15 cellular contexts compared by ENCODE assay signal in genomic region chr18:78978336-78979057, GRCh38. TPM values are rescaled to one million over a fixed set of nuclear protein-coding genes. Genes with fewer than 3 reads are reported as not detected.
DNase-seq lines count a peak whose midpoint lies in the region; ATAC-seq, FAIRE-seq and TF ChIP-seq lines count a peak whose summit lies in the region.
"Had no signal": no experiment of that assay in that cellular context is flagged by ENCODE, and none has a peak within 500 bp of the region (broad histone marks: within the 10 kb centered on the region; RNA-seq: fewer than 3 reads in every experiment).

No MANE protein-coding gene starts in this region.

- peaks cover 6% of the 10 kb centered on the region for H3K4me1 Mint-ChIP-seq in central memory CD8-positive, alpha-beta T cell
- H3K4me1 Mint-ChIP-seq in type B pancreatic cell (ENCODE audit: unreplicated experiment) (peaks cover 8% of the 10 kb centered on the region), Calu3 (ENCODE audit: low read depth, unreplicated experiment) (no peaks in the 10 kb centered on the region)

- peak overlapping the region; percentile 81 for H3K56ac ChIP-seq in mesendoderm (ENCODE audit: low read length)

- no peak overlapping the region for H4K8ac ChIP-seq in mesendoderm (ENCODE audit: low read depth, low read length)

- H3K79me1 ChIP-seq in mesendoderm (ENCODE audit: low read length), result no peaks in the 10 kb centered on the region

- TF ChIP-seq CTCF in type B pancreatic cell (conservative IDR thresholded peaks at IDR 0.05) (no peak), Calu3 (IDR thresholded peaks at IDR 0.05; ENCODE audit: unreplicated experiment) (no peak)

- peak overlapping the region; percentile 54 for H3K9ac ChIP-seq in mesendoderm (ENCODE audit: low read length)
- H3K9ac ChIP-seq: BLaER1 treated with 17β-estradiol and CSF1 and Interleukin-3, amounts not matched to agents 10 nM and 100 nM; parathyroid adenoma had no signal

- ATAC-seq in left cardiac atrium, result peak; percentile 32 to 50
- no peak for ATAC-seq in Right ventricle myocardium inferior
- ATAC-seq in central memory CD8-positive, alpha-beta T cell (replicated peaks; ENCODE audit: extremely low read depth, poor library complexity, severe bottlenecking), result no peak

- no peak overlapping the region for H2BK15ac ChIP-seq in mesendoderm (replicated peaks; ENCODE audit: low read depth)

- peak overlapping the region; percentile 11 for H3K4me3 Mint-ChIP-seq in central memory CD8-positive, alpha-beta T cell
- H3K4me3 Mint-ChIP-seq in type B pancreatic cell, result peak overlapping the region; percentile 80
- no peak overlapping the region for H3K4me3 Mint-ChIP-seq in Calu3 (ENCODE audit: low read depth, unreplicated experiment)

- no peak overlapping the region for H3K27ac ChIP-seq in mesendoderm (ENCODE audit: low read depth, low read length)
- H3K27ac ChIP-seq: BLaER1 treated with 17β-estradiol and CSF1 and Interleukin-3, amounts not matched to agents 10 nM and 100 nM; HL-60; parathyroid adenoma; uterus had no signal

- H2BK120ac ChIP-seq in mesendoderm (ENCODE audit: low read depth, low read length), result no peak overlapping the region

- CTCF ChIA-PET in Calu3 (lab: Charles Lee), result no interaction called here

- no peak overlapping the region for H4K5ac ChIP-seq in mesendoderm (ENCODE audit: low read length)

- peaks cover 20% of the 10 kb centered on the region for H3K79me2 ChIP-seq in mesendoderm (ENCODE audit: control insufficient read depth, insufficient read depth, low read length)
- H3K79me2 ChIP-seq: parathyroid adenoma had no signal

- H3K4me2 ChIP-seq in mesendoderm (ENCODE audit: low read length), result peak overlapping the region; percentile 67
- H3K4me2 ChIP-seq: BLaER1 treated with 17β-estradiol and CSF1 and Interleukin-3, amounts not matched to agents 10 nM and 100 nM had no signal

- DNase-seq in left cardiac atrium, result no peak
- DNase-seq in Right ventricle myocardium inferior (ENCODE audit: missing footprints), result no peak
- DNase-seq in central memory CD8-positive, alpha-beta T cell (ENCODE audit: low spot score in 2 of 2), result no peak
- peak; percentile 74 for DNase-seq in mesendoderm
- no peak for DNase-seq in type B pancreatic cell (ENCODE audit: extremely low spot score, unreplicated experiment)
- DNase-seq in HTR-8/SVneo (ENCODE audit: insufficient read length, low spot score), result no peak
- no peak for DNase-seq in effector CD4-positive, alpha-beta T cell
- DNase-seq in Calu3, result no peak
- DNase-seq: NCI-H1048, uterus had no signal

- peaks cover 33% of the 10 kb centered on the region for H3K27me3 ChIP-seq in mesendoderm (ENCODE audit: insufficient read depth, low read length, poor library complexity)

- peaks cover 4% of the 10 kb centered on the region for H3K4me1 ChIP-seq in mesendoderm (ENCODE audit: control insufficient read depth, low read depth, low read length)
- H3K4me1 ChIP-seq: BLaER1 treated with 17β-estradiol and CSF1 and Interleukin-3, amounts not matched to agents 10 nM and 100 nM; parathyroid adenoma had no signal

- intact Hi-C loops in left cardiac atrium (cut with DNase I) (no loop called here), Right ventricle myocardium inferior (cut with DNase I) (no loop called here), Calu3 (cut with micrococcal nuclease; ENCODE audit: unreplicated experiment) (no loop called here)

- H3K36me3 Mint-ChIP-seq in central memory CD8-positive, alpha-beta T cell (ENCODE audit: insufficient read depth), result peaks cover 4% of the 10 kb centered on the region
- H3K36me3 Mint-ChIP-seq in type B pancreatic cell (no peaks in the 10 kb centered on the region), Calu3 (ENCODE audit: insufficient read depth, unreplicated experiment) (no peaks in the 10 kb centered on the region)

- H2AK5ac ChIP-seq in mesendoderm (ENCODE audit: low read length), result no peak overlapping the region

- H3K4ac ChIP-seq in mesendoderm (ENCODE audit: low read depth, low read length), result no peak overlapping the region

- peak overlapping the region; percentile 99 for H3K18ac ChIP-seq in mesendoderm (ENCODE audit: low read length)

- H3K36me3 ChIP-seq in mesendoderm (ENCODE audit: control insufficient read depth, insufficient read depth, low read length), result no peaks in the 10 kb centered on the region
- H3K36me3 ChIP-seq: BLaER1 treated with 17β-estradiol and CSF1 and Interleukin-3, amounts not matched to agents 10 nM and 100 nM; uterus had no signal

- H2BK5ac ChIP-seq in mesendoderm (ENCODE audit: low read length), result no peak overlapping the region

- no CpG with 5 or more reads among the region's 80 CpGs for WGBS in mesendoderm (ENCODE audit: extremely low coverage, insufficient coverage, low lambda C conversion rate)

- no peak for FAIRE-seq in HTR-8/SVneo (lab: Jason Lieb, UNC)

- peaks cover 67% of the 10 kb centered on the region for H3K27me3 Mint-ChIP-seq in central memory CD8-positive, alpha-beta T cell
- H3K27me3 Mint-ChIP-seq in type B pancreatic cell (peaks cover 68% of the 10 kb centered on the region), Calu3 (ENCODE audit: unreplicated experiment) (no peaks in the 10 kb centered on the region)

- no TSS peak for BruUV-seq in Calu3 (replicated peaks; lab: Mats Ljungman, UMichigan)

- H3K4me3 ChIP-seq in mesendoderm (ENCODE audit: low read length), result peak overlapping the region; percentile 22
- H3K4me3 ChIP-seq: uterus had no signal

- H3K23ac ChIP-seq in mesendoderm (ENCODE audit: low read length), result no peak overlapping the region

- no peak overlapping the region for H3K27ac Mint-ChIP-seq in central memory CD8-positive, alpha-beta T cell (ENCODE audit: low read depth)
- H3K27ac Mint-ChIP-seq in type B pancreatic cell (peak overlapping the region; percentile 39), Calu3 (ENCODE audit: unreplicated experiment) (no peak overlapping the region)

- no peaks in the 10 kb centered on the region for H3K9me3 Mint-ChIP-seq in central memory CD8-positive, alpha-beta T cell
- H3K9me3 Mint-ChIP-seq in type B pancreatic cell, result no peaks in the 10 kb centered on the region
- H3K9me3 Mint-ChIP-seq in Calu3 (ENCODE audit: low read depth, unreplicated experiment), result peaks cover 8% of the 10 kb centered on the region

RNA-seq across cellular contexts. Expression of gene SALL3, which starts 1.1 kb away (rescaled TPM):
- total RNA-seq in left cardiac atrium, result 1 to 10 TPM; 1.0 to 2.8 TPM
- total RNA-seq in Right ventricle myocardium inferior, result 0.05 TPM
- polyA plus RNA-seq in mesendoderm (2013, experiment 1 of 2), result 25.9 TPM
- polyA plus RNA-seq in mesendoderm (2013, experiment 2 of 2), result 27.2 TPM
- 0.21 and 14.6 TPM in 2 replicates for total RNA-seq in type B pancreatic cell (ENCODE audit: low replicate concordance)
- not detected in 2 replicates for total RNA-seq in Calu3 (2022)
- total RNA-seq: dermis microvascular lymphatic vessel endothelial cell; T-helper 2 cell treated with Interferon-gamma antibody and Interleukin-4, amounts not matched to agents 100 ng/mL and 5 ng/mL, for 36 hours had no signal

Comparison
In these comparisons a context has a peak if more than half of its experiments do, and no peak if none do; other contexts are left out.
1. ATAC-seq: peak in left cardiac atrium (2 of 2); none in Right ventricle myocardium inferior (single experiment) and central memory CD8-positive, alpha-beta T cell (single experiment).